Comparison of ENCODE assay signal across 18 cellular contexts in genomic region chr22:23157560-23158515, GRCh38. TPM values are rescaled to one million over a fixed set of nuclear protein-coding genes. Genes with fewer than 3 reads are reported as not detected.
A peak's percentile ranks its signal among the peaks of the same experiment; 100 is the strongest.
DNase-seq lines count a peak whose midpoint lies in the region; ATAC-seq and TF ChIP-seq lines count a peak whose summit lies in the region.
"Had no signal": no experiment of that assay in that cellular context is flagged by ENCODE, and none has a peak within 500 bp of the region (broad histone marks: within the 10 kb centered on the region; RNA-seq: fewer than 3 reads in every experiment).

No MANE protein-coding gene starts in this region.

- TF ChIP-seq POLR2A in thyroid gland (IDR thresholded peaks at IDR 0.05), result no peak

- intact Hi-C loops in thyroid gland (cut with DNase I), result no loop called here
- intact Hi-C loops in Calu3 (cut with micrococcal nuclease; ENCODE audit: unreplicated experiment), result no loop called here

- H3K4me3 ChIP-seq in OCI-LY1 (ENCODE audit: low read depth, low read length, poor library complexity, severe bottlenecking), result no peak overlapping the region
- no peak overlapping the region for H3K4me3 ChIP-seq in endodermal cell (ENCODE audit: low read length)
- H3K4me3 ChIP-seq in thyroid gland (replicated peaks in 1 of 3), result no peak overlapping the region

- H3K27me3 Mint-ChIP-seq in endodermal cell (ENCODE audit: insufficient read depth) (no peaks in the 10 kb centered on the region), Calu3 (ENCODE audit: unreplicated experiment) (no peaks in the 10 kb centered on the region)
- H3K27me3 Mint-ChIP-seq: IgD-negative memory B cell had no signal

- H3K9me3 ChIP-seq in OCI-LY1 (ENCODE audit: low read length), result no peaks in the 10 kb centered on the region
- no peaks in the 10 kb centered on the region for H3K9me3 ChIP-seq in endodermal cell (ENCODE audit: control insufficient read depth, low read length)
- no peaks in the 10 kb centered on the region for H3K9me3 ChIP-seq in thyroid gland

- no peaks in the 10 kb centered on the region for H3K9me2 ChIP-seq in OCI-LY1 (ENCODE audit: low read depth, low read length)

- CTCF ChIA-PET in Calu3 (lab: Charles Lee), result interaction anchor here (1.9 kb wide), 1 partner anchor 124 kb away, joined by 8 read pairs; no protein-coding TSS in a partner anchor

- 92 to 94% methylated on average over 20 to 22 of the region's 22 CpGs for WGBS in endodermal cell (ENCODE audit: insufficient coverage in 1 of 2, insufficient read length in 1 of 2), 2 experiments
- 67 to 80% methylated on average over 14 to 18 of the region's 22 CpGs for WGBS in thyroid gland, 2 donors

- no peaks in the 10 kb centered on the region for H3K36me3 Mint-ChIP-seq in endodermal cell (ENCODE audit: low read depth)
- peaks cover 5% of the 10 kb centered on the region for H3K36me3 Mint-ChIP-seq in Calu3 (ENCODE audit: insufficient read depth, unreplicated experiment)
- H3K36me3 Mint-ChIP-seq: IgD-negative memory B cell had no signal

- ATAC-seq in HG03280 (IDR thresholded peaks at IDR 0.05; ENCODE audit: unreplicated experiment) (no peak), HG03139 (IDR thresholded peaks at IDR 0.05; ENCODE audit: unreplicated experiment) (no peak)
- ATAC-seq: Panc1 had no signal

- no peaks in the 10 kb centered on the region for H3K36me3 ChIP-seq in OCI-LY1 (ENCODE audit: insufficient read depth, low read length)
- H3K36me3 ChIP-seq in endodermal cell (ENCODE audit: control insufficient read depth, insufficient read depth, low read length), result no peaks in the 10 kb centered on the region
- H3K36me3 ChIP-seq in thyroid gland, result no peaks in the 10 kb centered on the region

- no peak overlapping the region for H2AFZ ChIP-seq in OCI-LY1 (ENCODE audit: low read length)

- H3K4me3 Mint-ChIP-seq in endodermal cell (no peak overlapping the region), Calu3 (ENCODE audit: low read depth, unreplicated experiment) (no peak overlapping the region)

- H3F3A ChIP-seq in OCI-LY1 (ENCODE audit: insufficient read depth, low read length), result no peaks in the 10 kb centered on the region

- H3K9me3 Mint-ChIP-seq in endodermal cell (no peaks in the 10 kb centered on the region), Calu3 (ENCODE audit: low read depth, unreplicated experiment) (no peaks in the 10 kb centered on the region)
- H3K9me3 Mint-ChIP-seq: IgD-negative memory B cell had no signal

- TF ChIP-seq CTCF in OCI-LY1 (IDR thresholded peaks at IDR 0.05; ENCODE audit: low read length), result no peak
- no peak for TF ChIP-seq CTCF in endodermal cell (conservative IDR thresholded peaks at IDR 0.05)
- no peak for TF ChIP-seq CTCF in thyroid gland (IDR thresholded peaks at IDR 0.05)
- TF ChIP-seq CTCF in Calu3 (IDR thresholded peaks at IDR 0.05; ENCODE audit: unreplicated experiment), result no peak

- no peaks in the 10 kb centered on the region for H3K27me3 ChIP-seq in OCI-LY1 (ENCODE audit: insufficient read depth, low read length)
- no peaks in the 10 kb centered on the region for H3K27me3 ChIP-seq in endodermal cell (ENCODE audit: control insufficient read depth, insufficient read depth, low read length, poor library complexity, severe bottlenecking)
- no peaks in the 10 kb centered on the region for H3K27me3 ChIP-seq in thyroid gland

- H3K9ac ChIP-seq in OCI-LY1 (ENCODE audit: low read length) (no peak overlapping the region), endodermal cell (ENCODE audit: extremely low read depth, low read length, poor library complexity, severe bottlenecking) (no peak overlapping the region)

- H3K4me1 Mint-ChIP-seq in endodermal cell (peaks cover 9% of the 10 kb centered on the region), Calu3 (ENCODE audit: low read depth, unreplicated experiment) (no peaks in the 10 kb centered on the region)

- no peaks in the 10 kb centered on the region for H4K20me1 ChIP-seq in OCI-LY1 (ENCODE audit: insufficient read depth, low read length)

- BruUV-seq in Calu3 (replicated peaks; lab: Mats Ljungman, UMichigan), result no TSS peak

- H3K4me1 ChIP-seq in OCI-LY1 (ENCODE audit: insufficient read depth, low read length, severe bottlenecking) (peaks cover 27% of the 10 kb centered on the region), endodermal cell (ENCODE audit: control insufficient read depth, insufficient read depth, low read length) (no peaks in the 10 kb centered on the region), thyroid gland (peaks cover 7 to 11% of the 10 kb centered on the region in 2 donors)

- H3K27ac ChIP-seq in OCI-LY1 (ENCODE audit: low read depth, low read length, poor library complexity, severe bottlenecking), result peak overlapping the region; percentile 17
- H3K27ac ChIP-seq in endodermal cell (ENCODE audit: low read depth, low read length), result no peak overlapping the region
- peak overlapping the region in 1 of 3 donors; percentile 10 for H3K27ac ChIP-seq in thyroid gland
- H3K27ac ChIP-seq: 22Rv1 had no signal

- no peaks in the 10 kb centered on the region for H3K79me2 ChIP-seq in OCI-LY1 (ENCODE audit: insufficient read depth, low read length)

- H3K27ac Mint-ChIP-seq in endodermal cell (peak overlapping the region; percentile 61), Calu3 (ENCODE audit: unreplicated experiment) (no peak overlapping the region)

- DNase-seq in DMS53 (lab: John Stamatoyannopoulos, UW) (peak; percentile 23), DMS53 treated with DMSO at 0.1 percent for 48 hours (lab: John Stamatoyannopoulos, UW; ENCODE audit: unreplicated experiment) (no peak), endodermal cell (no peak), thyroid gland (peak; percentile 66), Calu3 (no peak)
- DNase-seq: NCI-H1092; NCI-H1694 treated with DMSO at 0.1 percent for 48 hours; NCI-H2171 treated with DMSO at 0.1 percent for 48 hours; NCI-H510A; NK-92 treated with Interleukin-12 subunit alpha and Interleukin-12 subunit beta, amount 100 ng/mL, for 24 hours; SIG-M5 had no signal

- peak overlapping the region; percentile 45; the same call in 1 of the 2 replicates for H3K4me2 ChIP-seq in OCI-LY1 (ENCODE audit: low read length)

RNA-seq across cellular contexts. Expression of gene RAB36, which starts 12.6 kb away (rescaled TPM):
- total RNA-seq in endodermal cell (1 to 10 TPM; 2.6 to 3.3 TPM), thyroid gland (10 to 100 TPM; 10.9 to 33.4 (median 27.8) TPM), Calu3 (2022) (2.1 and 2.6 TPM in 2 replicates)
- 6.8 TPM for polyA plus RNA-seq in endodermal cell (2013, experiment 1 of 2)
- 6.4 TPM for polyA plus RNA-seq in endodermal cell (2013, experiment 2 of 2)

RNA-seq across cellular contexts. Expression of gene RSPH14, which starts 16.0 kb away (rescaled TPM):
- total RNA-seq in endodermal cell (1 to 10 TPM in 1 of 2 donors, under 1 TPM in 1; 0.35 to 2.3 TPM), thyroid gland (1 to 10 TPM in 2 of 4 donors, not detected in 2; 1.1 to 3.0 TPM), Calu3 (2022) (not detected in 2 replicates)
- polyA plus RNA-seq in endodermal cell (2013, experiment 1 of 2), result 1.4 TPM
- polyA plus RNA-seq in endodermal cell (2013, experiment 2 of 2), result 1.5 TPM
- total RNA-seq: HT-29 had no signal

RNA-seq across cellular contexts. Expression of gene BCR, which starts 22.5 kb away (rescaled TPM):
- total RNA-seq in endodermal cell (100 to 1,000 TPM; 102 to 172 TPM), thyroid gland (100 to 1,000 TPM in 1 of 4 donors, 10 to 100 TPM in 3; 80.1 to 127 (median 87.7) TPM), Calu3 (2022) (83.6 and 91.0 TPM in 2 replicates)
- polyA plus RNA-seq in endodermal cell (2013, experiment 1 of 2), result 52.0 TPM
- 54.4 TPM for polyA plus RNA-seq in endodermal cell (2013, experiment 2 of 2)

Comparison
In these comparisons a context has a peak if more than half of its experiments do, and no peak if none do; other contexts are left out.
1. DNase-seq: peak in DMS53 (single experiment) and thyroid gland (2 of 2); none in DMS53 treated with DMSO at 0.1 percent for 48 hours (single experiment), endodermal cell (single experiment) and Calu3 (single experiment).